In the genomic region with DNA sequence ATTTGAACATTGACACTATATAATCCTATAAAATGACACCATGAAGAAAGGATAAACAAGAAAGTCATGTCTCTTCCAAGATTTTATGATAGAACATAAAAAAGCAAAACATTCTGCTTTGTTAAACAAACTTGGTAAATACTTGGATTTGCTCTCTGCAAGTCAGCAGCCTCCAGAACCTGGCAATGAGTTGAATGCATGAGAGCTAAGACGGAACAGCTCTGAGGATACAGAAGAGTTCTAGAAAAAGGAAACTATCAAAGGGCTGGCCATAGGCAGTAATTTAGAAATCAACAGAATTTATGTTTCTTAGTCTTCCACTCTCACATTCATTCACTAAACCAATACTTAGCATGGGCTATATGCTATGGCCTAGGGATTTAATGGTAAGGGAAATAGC, we compare ENCODE assay signal across 17 cellular contexts.
A peak's percentile ranks its signal among the peaks of the same experiment; 100 is the strongest.
DNase-seq lines count a peak whose midpoint lies in the region; ATAC-seq and TF ChIP-seq lines count a peak whose summit lies in the region.
"Had no signal": no experiment of that assay in that cellular context is flagged by ENCODE, and none has a peak within 500 bp of the region (broad histone marks: within the 10 kb centered on the region; RNA-seq: fewer than 3 reads in every experiment).

No MANE protein-coding gene starts in this region.

- no peaks in the 10 kb centered on the region for H3K27me3 ChIP-seq in right atrium auricular region
- H3K27me3 ChIP-seq in right cardiac atrium (ENCODE audit: control insufficient read depth, insufficient read depth) = no peaks in the 10 kb centered on the region
- no peaks in the 10 kb centered on the region for H3K27me3 ChIP-seq in smooth muscle cell (ENCODE audit: low read depth)

- 56% methylated on average over 1 of the region's 1 CpG for WGBS in right cardiac atrium
- 54% methylated on average over 1 of the region's 1 CpG for WGBS in smooth muscle cell (ENCODE audit: low lambda C conversion rate)

- ATAC-seq in Right ventricle myocardium inferior (peak; percentile 50), right cardiac atrium (peak; percentile 57 to 73), GM18519 (IDR thresholded peaks at IDR 0.05; ENCODE audit: low FRiP score, unreplicated experiment) (no peak), HG03469 (IDR thresholded peaks at IDR 0.05; ENCODE audit: unreplicated experiment) (no peak)
- ATAC-seq: CD8-positive, alpha-beta T cell; GM12878; HCT116 had no signal

- no peaks in the 10 kb centered on the region for H3K36me3 ChIP-seq in right atrium auricular region
- no peaks in the 10 kb centered on the region for H3K36me3 ChIP-seq in smooth muscle cell (ENCODE audit: low read depth)

- no peak overlapping the region for H3K9ac ChIP-seq in smooth muscle cell (ENCODE audit: low read depth)

- H3K27ac ChIP-seq in right atrium auricular region (peak overlapping the region in 1 of 2 donors; percentile 67), right cardiac atrium (ENCODE audit: low read length) (no peak overlapping the region), smooth muscle cell (ENCODE audit: low read depth) (no peak overlapping the region)

- no peak overlapping the region for H2AFZ ChIP-seq in smooth muscle cell (ENCODE audit: low read depth)

- no peaks in the 10 kb centered on the region for H3K79me2 ChIP-seq in smooth muscle cell (ENCODE audit: low read depth)

- H4K20me1 ChIP-seq in smooth muscle cell (ENCODE audit: low read depth) = no peaks in the 10 kb centered on the region

- TF ChIP-seq CTCF in right atrium auricular region (IDR thresholded peaks at IDR 0.05) (no peak), smooth muscle cell (IDR thresholded peaks at IDR 0.05; ENCODE audit: borderline replicate concordance, insufficient read depth, poor library complexity, severe bottlenecking) (no peak)

- peak overlapping the region; percentile 16 for H3K4me2 ChIP-seq in smooth muscle cell

- H3F3A ChIP-seq in smooth muscle cell (ENCODE audit: low read depth) = no peaks in the 10 kb centered on the region

- intact Hi-C loops in Right ventricle myocardium inferior (cut with DNase I) (no loop called here), right cardiac atrium (cut with DNase I) (loop anchor here in 1 of 4 donors (10.0 kb wide), 1 partner anchor 156 kb away; no protein-coding TSS in a partner anchor)

- no peak for DNase-seq in Right ventricle myocardium inferior (ENCODE audit: missing footprints)
- DNase-seq in right atrium auricular region (ENCODE audit: low spot score) = no peak
- DNase-seq in right cardiac atrium = no peak
- DNase-seq in smooth muscle cell (lab: John Stamatoyannopoulos, UW; ENCODE audit: unreplicated experiment) = no peak
- no peak for DNase-seq in activated CD4-positive, CD25-positive, alpha-beta regulatory T cell (lab: John Stamatoyannopoulos, UW)
- no peak for DNase-seq in AG20443 (ENCODE audit: low spot score)
- DNase-seq: 8988T; CD8-positive, alpha-beta T cell; DMS79 treated with DMSO at 0.1 percent for 48 hours; NCI-H1105 treated with DMSO at 0.1 percent for 48 hours; NCI-H187; NCI-H226; NCI-H524 treated with DMSO at 0.1 percent for 48 hours had no signal

- no peak overlapping the region for H3K4me3 ChIP-seq in right atrium auricular region
- no peak overlapping the region for H3K4me3 ChIP-seq in right cardiac atrium (ENCODE audit: low read length)
- H3K4me3 ChIP-seq in smooth muscle cell = no peak overlapping the region
- H3K4me3 ChIP-seq: GM12878 had no signal

- H3K4me1 ChIP-seq in right atrium auricular region = peaks cover 0 to 13% of the 10 kb centered on the region in 2 donors
- no peaks in the 10 kb centered on the region for H3K4me1 ChIP-seq in right cardiac atrium (ENCODE audit: control insufficient read depth, insufficient read depth, low read length)
- H3K4me1 ChIP-seq in smooth muscle cell (ENCODE audit: low read depth) = no peaks in the 10 kb centered on the region

- peaks cover 0 to 15% of the 10 kb centered on the region in 2 donors for H3K9me3 ChIP-seq in right atrium auricular region
- H3K9me3 ChIP-seq in right cardiac atrium (ENCODE audit: control insufficient read depth, low read length) = no peaks in the 10 kb centered on the region
- H3K9me3 ChIP-seq in smooth muscle cell (replicated peaks; ENCODE audit: low read depth) = no peaks in the 10 kb centered on the region

Comparison
In these comparisons a context has a peak if more than half of its experiments do, and no peak if none do; other contexts are left out.
1. ATAC-seq: peak in Right ventricle myocardium inferior (single experiment) and right cardiac atrium (2 of 2); none in GM18519 (single experiment) and HG03469 (single experiment).